ENCODE assay signal across 2 cellular contexts in the genomic region with DNA sequence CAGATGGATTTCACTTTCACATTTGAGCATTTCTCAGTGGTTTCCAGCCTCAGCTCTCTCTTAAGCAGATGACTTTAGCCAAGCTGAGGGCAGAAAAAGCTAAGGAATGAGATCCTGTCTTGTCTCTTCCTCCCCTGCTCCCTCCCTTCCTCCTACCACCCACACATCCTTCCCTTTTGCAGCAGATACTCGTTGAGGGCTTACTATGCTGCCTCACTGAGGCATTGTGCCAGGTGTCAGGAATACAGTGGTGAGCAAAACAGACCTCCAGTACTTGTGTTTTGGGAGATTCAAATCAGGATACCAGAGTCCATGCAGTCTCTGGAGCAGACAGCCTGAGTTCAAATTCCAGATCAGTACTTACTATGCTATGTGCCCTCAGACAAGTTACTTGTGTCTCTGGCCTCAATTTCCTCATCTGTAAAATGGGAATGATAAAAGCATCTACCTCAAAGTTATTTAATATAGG.
A peak's percentile ranks its signal among the peaks of the same experiment; 100 is the strongest.
TF ChIP-seq lines count a peak whose summit lies in the region.

No MANE protein-coding gene starts in this region.

TF ChIP-seq in IMR-90, 13 proteins besides CTCF, POLR2A, EP300 and RAD21:
- TF ChIP-seq MAZ (IDR thresholded peaks at IDR 0.05; ENCODE audit: borderline replicate concordance, low read depth, low read length) (no peak; the same call in 1 of the 2 replicates), BHLHE40 (IDR thresholded peaks at IDR 0.05; ENCODE audit: low read depth, low read length) (no peak), MAFK (IDR thresholded peaks at IDR 0.05; ENCODE audit: low read depth, low read length) (no peak), SMC3 (IDR thresholded peaks at IDR 0.05; ENCODE audit: low read depth, low read length) (no peak), CEBPB (IDR thresholded peaks at IDR 0.05; ENCODE audit: low read depth, low read length) (no peak), CHD1 (IDR thresholded peaks at IDR 0.05; ENCODE audit: low read depth, low read length) (no peak), FOS (IDR thresholded peaks at IDR 0.05; ENCODE audit: low read depth, low read length) (no peak), RCOR1 (IDR thresholded peaks at IDR 0.05; ENCODE audit: insufficient replicate concordance, low read length) (no peak), RFX5 (IDR thresholded peaks at IDR 0.05; ENCODE audit: low read depth, low read length) (no peak), NFE2L2 (IDR thresholded peaks at IDR 0.05; ENCODE audit: low read depth, low read length) (no peak), MXI1 (IDR thresholded peaks at IDR 0.05; ENCODE audit: borderline replicate concordance, low read depth, low read length) (no peak)
- TF ChIP-seq, protein P1, sequence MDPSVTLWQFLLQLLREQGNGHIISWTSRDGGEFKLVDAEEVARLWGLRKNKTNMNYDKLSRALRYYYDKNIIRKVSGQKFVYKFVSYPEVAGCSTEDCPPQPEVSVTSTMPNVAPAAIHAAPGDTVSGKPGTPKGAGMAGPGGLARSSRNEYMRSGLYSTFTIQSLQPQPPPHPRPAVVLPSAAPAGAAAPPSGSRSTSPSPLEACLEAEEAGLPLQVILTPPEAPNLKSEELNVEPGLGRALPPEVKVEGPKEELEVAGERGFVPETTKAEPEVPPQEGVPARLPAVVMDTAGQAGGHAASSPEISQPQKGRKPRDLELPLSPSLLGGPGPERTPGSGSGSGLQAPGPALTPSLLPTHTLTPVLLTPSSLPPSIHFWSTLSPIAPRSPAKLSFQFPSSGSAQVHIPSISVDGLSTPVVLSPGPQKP (IDR thresholded peaks at IDR 0.05; ENCODE audit: borderline replicate concordance, low read depth, low read length), result no peak
- TF ChIP-seq, protein P2, sequence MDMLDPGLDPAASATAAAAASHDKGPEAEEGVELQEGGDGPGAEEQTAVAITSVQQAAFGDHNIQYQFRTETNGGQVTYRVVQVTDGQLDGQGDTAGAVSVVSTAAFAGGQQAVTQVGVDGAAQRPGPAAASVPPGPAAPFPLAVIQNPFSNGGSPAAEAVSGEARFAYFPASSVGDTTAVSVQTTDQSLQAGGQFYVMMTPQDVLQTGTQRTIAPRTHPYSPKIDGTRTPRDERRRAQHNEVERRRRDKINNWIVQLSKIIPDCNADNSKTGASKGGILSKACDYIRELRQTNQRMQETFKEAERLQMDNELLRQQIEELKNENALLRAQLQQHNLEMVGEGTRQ (IDR thresholded peaks at IDR 0.05; ENCODE audit: low read depth, low read length), result no peak

TF ChIP-seq in HepG2, 621 proteins besides CTCF, POLR2A, EP300 and RAD21:
- TF ChIP-seq FOXJ3 (CRISPR knock-in tag; IDR thresholded peaks at IDR 0.05; ENCODE audit: borderline replicate concordance) (no peak), ZNF629 (CRISPR knock-in tag; conservative IDR thresholded peaks at IDR 0.05) (peak; percentile 32; the same call in 1 of the 2 replicates), EED (CRISPR knock-in tag; IDR thresholded peaks at IDR 0.05) (no peak)
- TF ChIP-seq, protein P3, sequence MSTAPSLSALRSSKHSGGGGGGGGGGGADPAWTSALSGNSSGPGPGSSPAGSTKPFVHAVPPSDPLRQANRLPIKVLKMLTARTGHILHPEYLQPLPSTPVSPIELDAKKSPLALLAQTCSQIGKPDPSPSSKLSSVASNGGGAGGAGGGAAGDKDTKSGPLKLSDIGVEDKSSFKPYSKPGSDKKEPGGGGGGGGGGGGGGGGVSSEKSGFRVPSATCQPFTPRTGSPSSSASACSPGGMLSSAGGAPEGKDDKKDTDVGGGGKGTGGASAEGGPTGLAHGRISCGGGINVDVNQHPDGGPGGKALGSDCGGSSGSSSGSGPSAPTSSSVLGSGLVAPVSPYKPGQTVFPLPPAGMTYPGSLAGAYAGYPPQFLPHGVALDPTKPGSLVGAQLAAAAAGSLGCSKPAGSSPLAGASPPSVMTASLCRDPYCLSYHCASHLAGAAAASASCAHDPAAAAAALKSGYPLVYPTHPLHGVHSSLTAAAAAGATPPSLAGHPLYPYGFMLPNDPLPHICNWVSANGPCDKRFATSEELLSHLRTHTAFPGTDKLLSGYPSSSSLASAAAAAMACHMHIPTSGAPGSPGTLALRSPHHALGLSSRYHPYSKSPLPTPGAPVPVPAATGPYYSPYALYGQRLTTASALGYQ (CRISPR knock-in tag; IDR thresholded peaks at IDR 0.05), result no peak
